In genomic region chr20:54470697-54471096, GRCh38 we compare ENCODE assay signal across 39 cellular contexts. TPM values are rescaled to one million over a fixed set of nuclear protein-coding genes. Genes with fewer than 3 reads are reported as not detected.
"Had no signal": no experiment of that assay in that cellular context is flagged by ENCODE, and none has a peak within 500 bp of the region (broad histone marks: within the 10 kb centered on the region; RNA-seq: fewer than 3 reads in every experiment).

No MANE protein-coding gene starts in this region.

- H3K36me3 Mint-ChIP-seq: activated naive CD4-positive, alpha-beta T cell treated with anti-CD3 and anti-CD28 coated beads, Interleukin-2, amount 10 ng/mL, durations not matched to agents 7 days and 5 days; activated naive CD4-positive, alpha-beta T cell treated with anti-CD3 and anti-CD28 coated beads, Interleukin-2, amount 50 U/mL, for 24 hours; activated naive CD8-positive, alpha-beta T cell; activated naive CD8-positive, alpha-beta T cell treated with anti-CD3 and anti-CD28 coated beads for 36 hours; activated naive CD8-positive, alpha-beta T cell treated with anti-CD3 and anti-CD28 coated beads, Interleukin-2, amount 10 ng/mL, durations not matched to agents 7 days and 5 days; brain had no signal

- H3K4me1 Mint-ChIP-seq: activated naive CD4-positive, alpha-beta T cell treated with anti-CD3 and anti-CD28 coated beads, Interleukin-2, amount 10 ng/mL, durations not matched to agents 7 days and 5 days; activated naive CD4-positive, alpha-beta T cell treated with anti-CD3 and anti-CD28 coated beads, Interleukin-2, amount 50 U/mL, for 24 hours; activated naive CD8-positive, alpha-beta T cell treated with anti-CD3 and anti-CD28 coated beads, Interleukin-2, amount 10 ng/mL, durations not matched to agents 7 days and 5 days; activated T-helper 17 cell treated with anti-CD3 and anti-CD28 coated beads, Interleukin-2, amount 50 U/mL, for 72 hours; central memory CD8-positive, alpha-beta T cell had no signal

- H3K4me1 ChIP-seq: ascending aorta, breast epithelium had no signal

- H3K4me3 ChIP-seq: adrenal gland, ascending aorta, body of pancreas, breast epithelium, cardiac muscle cell had no signal

- H3K9me3 Mint-ChIP-seq: activated naive CD4-positive, alpha-beta T cell treated with anti-CD3 and anti-CD28 coated beads, Interleukin-2, amount 10 ng/mL, durations not matched to agents 7 days and 5 days; activated naive CD4-positive, alpha-beta T cell treated with anti-CD3 and anti-CD28 coated beads, Interleukin-2, amount 50 U/mL, for 24 hours; activated naive CD8-positive, alpha-beta T cell treated with anti-CD3 and anti-CD28 coated beads, Interleukin-2, amount 10 ng/mL, durations not matched to agents 7 days and 5 days; activated T-cell treated with anti-CD3 and anti-CD28 coated beads, Interleukin-2, amount 50 U/mL, for 24 hours; activated T-cell treated with anti-CD3 and anti-CD28 coated beads, Interleukin-2, amount 50 U/mL, for 4 hours; activated T-helper 1 cell treated with anti-CD3 and anti-CD28 coated beads, Interleukin-12 subunit alpha, Interleukin-12 subunit beta, Interleukin-2, Interleukin-4 antibody, amounts not matched to agents 30 ng/mL and 10 ng/mL and 1 ng/mL, durations not matched to agents 14 hours and 24 hours and 36 hours; activated T-helper 2 cell treated with anti-CD3 and anti-CD28 coated beads, Interferon-gamma antibody, Interleukin-2, Interleukin-4, amounts not matched to agents 10 μg/mL and 5 μg/mL and 100 μg/mL, durations not matched to agents 14 hours and 24 hours and 36 hours had no signal

- H3K9me3 ChIP-seq: adrenal gland, ascending aorta, body of pancreas, breast epithelium had no signal

- ATAC-seq: activated naive CD4-positive, alpha-beta T cell treated with anti-CD3 and anti-CD28 coated beads, Interleukin-2, amount 50 U/mL, for 72 hours; activated naive CD8-positive, alpha-beta T cell treated with anti-CD3 and anti-CD28 coated beads, Interleukin-2, amount 50 U/mL, for 24 hours; activated T-cell treated with anti-CD3 and anti-CD28 coated beads, Interleukin-2, amount 50 U/mL, for 4 hours; activated T-cell treated with anti-CD3 and anti-CD28 coated beads, Interleukin-2, amount 50 U/mL, for 72 hours; activated T-helper 17 cell treated with anti-CD3 and anti-CD28 coated beads, Interleukin-2, amount 50 U/mL, for 72 hours; body of pancreas had no signal

- H3K4me3 Mint-ChIP-seq: activated naive CD4-positive, alpha-beta T cell treated with anti-CD3 and anti-CD28 coated beads for 36 hours; activated naive CD4-positive, alpha-beta T cell treated with anti-CD3 and anti-CD28 coated beads, Interleukin-2, amount 10 ng/mL, durations not matched to agents 7 days and 5 days; activated naive CD4-positive, alpha-beta T cell treated with anti-CD3 and anti-CD28 coated beads, Interleukin-2, amount 50 U/mL, for 24 hours; activated naive CD8-positive, alpha-beta T cell; activated naive CD8-positive, alpha-beta T cell treated with anti-CD3 and anti-CD28 coated beads for 36 hours; activated naive CD8-positive, alpha-beta T cell treated with anti-CD3 and anti-CD28 coated beads, Interleukin-2, amount 10 ng/mL, durations not matched to agents 7 days and 5 days; activated naive CD8-positive, alpha-beta T cell treated with anti-CD3 and anti-CD28 coated beads, Interleukin-2, amount 50 U/mL, for 24 hours; activated T-cell treated with anti-CD3 and anti-CD28 coated beads, Interleukin-2, amount 50 U/mL, for 24 hours; activated T-cell treated with anti-CD3 and anti-CD28 coated beads, Interleukin-2, amount 50 U/mL, for 4 hours; activated T-cell treated with anti-CD3 and anti-CD28 coated beads, Interleukin-2, amount 50 U/mL, for 72 hours; activated T-helper 1 cell treated with anti-CD3 and anti-CD28 coated beads, Interleukin-12 subunit alpha, Interleukin-12 subunit beta, Interleukin-2, Interleukin-4 antibody, amounts not matched to agents 30 ng/mL and 10 ng/mL and 1 ng/mL, durations not matched to agents 14 hours and 24 hours and 36 hours; activated T-helper 17 cell treated with anti-CD3 and anti-CD28 coated beads, Interleukin-2, amount 50 U/mL, for 72 hours; brain; central memory CD8-positive, alpha-beta T cell had no signal

- H3K27me3 ChIP-seq: ascending aorta, brain microvascular endothelial cell, breast epithelium, cardiac muscle cell had no signal

- H3K36me3 ChIP-seq: adrenal gland, ascending aorta, brain microvascular endothelial cell, breast epithelium, cardiac muscle cell had no signal

- H3K27ac ChIP-seq: adrenal gland, ascending aorta, body of pancreas, brain microvascular endothelial cell, breast epithelium had no signal

- DNase-seq: activated effector memory CD4-positive, alpha-beta T cell treated with anti-CD3 and anti-CD28 coated beads, Interleukin-2, amount 50 U/mL, for 16 hours; activated effector memory CD4-positive, alpha-beta T cell treated with Interleukin-2 at 50 U/mL for 16 hours; activated gamma-delta T cell; activated gamma-delta T cell treated with Interleukin-2 at 50 U/mL for 16 hours; activated naive CD4-positive, alpha-beta T cell; activated naive CD4-positive, alpha-beta T cell treated with anti-CD3 and anti-CD28 coated beads for 36 hours; activated naive CD4-positive, alpha-beta T cell treated with anti-CD3 and anti-CD28 coated beads, Interleukin-2, amount 10 ng/mL, durations not matched to agents 7 days and 5 days; activated naive CD4-positive, alpha-beta T cell treated with anti-CD3 and anti-CD28 coated beads, Interleukin-2, amount 50 U/mL, for 16 hours; activated naive CD4-positive, alpha-beta T cell treated with Interleukin-2 at 50 U/mL for 16 hours; activated naive CD8-positive, alpha-beta T cell treated with anti-CD3 and anti-CD28 coated beads for 36 hours; activated naive CD8-positive, alpha-beta T cell treated with anti-CD3 and anti-CD28 coated beads, Interleukin-2, amount 10 ng/mL, durations not matched to agents 7 days and 5 days; activated naive CD8-positive, alpha-beta T cell treated with anti-CD3 and anti-CD28 coated beads, Interleukin-2, amount 50 U/mL, for 24 hours; activated T-cell treated with anti-CD3 and anti-CD28 coated beads, Interleukin-2, amount 50 U/mL, for 1 hour; activated T-cell treated with anti-CD3 and anti-CD28 coated beads, Interleukin-2, amount 50 U/mL, for 24 hours; activated T-cell treated with anti-CD3 and anti-CD28 coated beads, Interleukin-2, amount 50 U/mL, for 4 hours; activated T-cell treated with anti-CD3 and anti-CD28 coated beads, Interleukin-2, amount 50 U/mL, for 48 hours; activated T-cell treated with anti-CD3 and anti-CD28 coated beads, Interleukin-2, amount 50 U/mL, for 72 hours; adrenal gland; amniotic stem cell; amygdala; anterior cingulate cortex; aorta; body of pancreas; brain microvascular endothelial cell; caudate nucleus; central memory CD4-positive, alpha-beta T cell; cerebellar nuclear complex had no signal

- H3K27ac Mint-ChIP-seq: activated naive CD4-positive, alpha-beta T cell treated with anti-CD3 and anti-CD28 coated beads for 36 hours; activated naive CD4-positive, alpha-beta T cell treated with anti-CD3 and anti-CD28 coated beads, Interleukin-2, amount 10 ng/mL, durations not matched to agents 7 days and 5 days; activated naive CD4-positive, alpha-beta T cell treated with anti-CD3 and anti-CD28 coated beads, Interleukin-2, amount 50 U/mL, for 24 hours; activated naive CD4-positive, alpha-beta T cell treated with anti-CD3 and anti-CD28 coated beads, Interleukin-2, amount 50 U/mL, for 72 hours; activated naive CD8-positive, alpha-beta T cell; activated naive CD8-positive, alpha-beta T cell treated with anti-CD3 and anti-CD28 coated beads for 36 hours; activated naive CD8-positive, alpha-beta T cell treated with anti-CD3 and anti-CD28 coated beads, Interleukin-2, amount 10 ng/mL, durations not matched to agents 7 days and 5 days; activated naive CD8-positive, alpha-beta T cell treated with anti-CD3 and anti-CD28 coated beads, Interleukin-2, amount 50 U/mL, for 24 hours; activated T-cell treated with anti-CD3 and anti-CD28 coated beads, Interleukin-2, amount 50 U/mL, for 24 hours; activated T-cell treated with anti-CD3 and anti-CD28 coated beads, Interleukin-2, amount 50 U/mL, for 72 hours; activated T-helper 1 cell treated with anti-CD3 and anti-CD28 coated beads, Interleukin-12 subunit alpha, Interleukin-12 subunit beta, Interleukin-2, Interleukin-4 antibody, amounts not matched to agents 30 ng/mL and 10 ng/mL and 1 ng/mL, durations not matched to agents 14 hours and 24 hours and 36 hours; activated T-helper 17 cell treated with anti-CD3 and anti-CD28 coated beads, Interleukin-2, amount 50 U/mL, for 72 hours; activated T-helper 2 cell treated with anti-CD3 and anti-CD28 coated beads, Interferon-gamma antibody, Interleukin-2, Interleukin-4, amounts not matched to agents 10 μg/mL and 5 μg/mL and 100 μg/mL, durations not matched to agents 14 hours and 24 hours and 36 hours; brain had no signal

RNA-seq across cellular contexts. Expression of gene DOK5, which starts 4.7 kb away (rescaled TPM):
- total RNA-seq: activated naive CD8-positive, alpha-beta T cell treated with anti-CD3 and anti-CD28 coated beads, Interleukin-2, amount 10 ng/mL, durations not matched to agents 7 days and 5 days; ascending aorta; bronchial epithelial cell had no signal
